ENCODE assay signal across 21 cellular contexts in the genomic region with DNA sequence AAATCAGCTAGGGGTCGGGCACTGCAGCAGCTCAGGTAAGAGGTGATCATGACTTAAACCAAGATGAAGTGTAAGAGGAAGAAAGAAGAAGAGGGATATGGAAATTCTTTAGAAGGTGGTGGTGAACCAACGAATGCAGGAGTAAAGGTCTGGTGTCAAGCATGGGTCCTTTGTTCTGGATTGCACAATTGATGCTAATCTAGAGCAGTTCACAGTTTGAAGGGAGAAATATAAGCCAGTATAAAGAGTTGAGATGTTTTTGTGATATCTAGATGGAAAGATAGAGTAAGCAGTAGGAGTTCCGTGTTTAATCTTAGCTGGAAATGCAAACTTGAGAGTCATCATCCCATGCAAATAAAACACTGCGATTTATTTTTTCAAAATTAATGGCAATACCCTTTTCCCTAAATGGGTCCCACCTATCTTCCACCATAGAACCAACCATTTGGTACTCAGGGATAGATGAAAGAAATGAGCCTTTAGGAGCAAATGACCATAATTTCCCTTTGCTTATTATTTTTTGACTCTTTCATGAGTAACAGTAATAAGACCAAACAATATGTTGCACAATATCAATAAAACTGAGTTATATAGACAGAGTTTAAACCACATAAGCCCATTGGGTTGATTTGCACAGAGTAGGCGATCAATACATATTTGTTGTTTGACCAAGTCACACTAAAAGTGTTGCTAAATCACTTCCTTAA. TPM values are rescaled to one million over a fixed set of nuclear protein-coding genes. Genes with fewer than 3 reads are reported as not detected.
"Had no signal": no experiment of that assay in that cellular context is flagged by ENCODE, and none has a peak within 500 bp of the region (broad histone marks: within the 10 kb centered on the region; RNA-seq: fewer than 3 reads in every experiment).

No MANE protein-coding gene starts in this region.

- H3K36me3 ChIP-seq: esophagus squamous epithelium, neutrophil, ovary, prostate gland had no signal

- H3K4me1 ChIP-seq: prostate gland had no signal

- H3K27ac ChIP-seq: neutrophil, prostate gland had no signal

- DNase-seq: activated B cell treated with CpG ODN at 0.5 μM for 24 hours; activated CD4-positive, alpha-beta memory T cell treated with anti-CD3 and anti-CD28 coated beads for 36 hours; activated CD4-positive, alpha-beta T cell treated with anti-CD3 and anti-CD28 coated beads for 4 hours; activated naive CD4-positive, alpha-beta T cell treated with Interleukin-2 at 50 U/mL for 16 hours; activated naive CD8-positive, alpha-beta T cell treated with anti-CD3 and anti-CD28 coated beads for 36 hours; activated T-cell treated with anti-CD3 and anti-CD28 coated beads, Interleukin-2, amount 50 U/mL, for 48 hours; cerebellar nuclear complex; esophagus squamous epithelium; natural killer cell; ovary; small intestine; stimulated activated CD4-positive, alpha-beta T cell treated with anti-CD3 and anti-CD28 coated beads, Interleukin-15, amount 100 ng/mL, for 24 hours; stimulated activated naive B cell treated with anti-CD40 and anti-IgM and Interleukin-4, amounts not matched to agents 10 μg/mL and 1 μg/mL and 100 μg/mL, for 72 hours had no signal

- H3K9me3 ChIP-seq: esophagus squamous epithelium, neutrophil, ovary, prostate gland, testis had no signal

- H3K27me3 ChIP-seq: esophagus squamous epithelium, neutrophil, ovary, testis had no signal

- ATAC-seq: left lobe of liver; natural killer cell; stimulated activated naive B cell treated with anti-CD40 and anti-IgM and Interleukin-4, amounts not matched to agents 10 μg/mL and 1 μg/mL and 100 μg/mL, for 72 hours had no signal

- H3K4me3 ChIP-seq: coronary artery, esophagus squamous epithelium, ovary, prostate gland, testis had no signal

- FAIRE-seq: astrocyte, kidney, small intestine had no signal

RNA-seq across cellular contexts. Expression of gene MGP, which starts 15.0 kb away (rescaled TPM):
- total RNA-seq: activated B cell treated with CpG ODN at 0.5 μM for 24 hours; activated CD4-positive, alpha-beta memory T cell treated with anti-CD3 and anti-CD28 coated beads for 36 hours; activated naive CD8-positive, alpha-beta T cell treated with anti-CD3 and anti-CD28 coated beads for 36 hours; astrocyte had no signal

RNA-seq across cellular contexts. Expression of gene ERP27, which starts 37.7 kb away (rescaled TPM):
- total RNA-seq: lung microvascular endothelial cell had no signal

RNA-seq across cellular contexts. Expression of gene ART4, which starts 57.3 kb away (rescaled TPM):
- total RNA-seq: activated B cell treated with CpG ODN at 0.5 μM for 24 hours; activated CD4-positive, alpha-beta memory T cell treated with anti-CD3 and anti-CD28 coated beads for 36 hours; activated naive CD8-positive, alpha-beta T cell treated with anti-CD3 and anti-CD28 coated beads for 36 hours; astrocyte; natural killer cell had no signal
